Comparison of ENCODE assay signal across 12 cellular contexts in the genomic region with DNA sequence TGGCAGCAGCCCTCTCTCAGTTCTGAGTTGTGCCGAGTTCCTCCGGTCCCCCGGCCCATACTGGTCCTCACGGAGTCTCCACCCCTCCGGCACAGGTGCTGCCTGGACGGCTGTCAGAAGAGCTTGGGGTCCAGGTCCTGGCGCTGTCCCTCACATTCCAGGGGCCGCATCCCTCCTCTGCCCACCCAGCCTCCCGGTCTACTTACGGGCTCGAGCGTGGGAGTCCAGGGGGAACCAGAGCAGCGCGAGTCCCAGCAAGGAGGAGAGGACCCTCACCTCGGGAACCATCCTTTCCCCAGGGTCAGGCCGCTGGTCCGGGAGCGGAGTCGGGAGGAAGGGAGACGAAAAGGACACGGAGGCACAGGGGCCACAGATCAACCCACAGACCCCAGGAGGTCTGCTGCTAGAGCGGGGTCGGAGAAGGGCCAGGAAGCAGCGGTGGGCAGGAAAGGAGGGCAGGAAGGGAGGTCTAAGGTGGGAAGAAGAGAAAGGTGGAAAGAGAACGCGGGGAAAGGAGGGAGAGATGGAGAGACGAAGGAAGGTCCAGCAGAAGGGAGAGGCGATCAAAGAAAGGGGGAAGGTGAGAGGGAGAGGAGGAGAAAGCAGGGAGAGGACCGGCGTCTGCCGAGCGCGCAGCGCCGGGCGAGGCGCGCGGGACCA. TPM values are rescaled to one million over a fixed set of nuclear protein-coding genes. Genes with fewer than 3 reads are reported as not detected.
DNase-seq lines count a peak whose midpoint lies in the region; ATAC-seq and TF ChIP-seq lines count a peak whose summit lies in the region.
"Had no signal": no experiment of that assay in that cellular context is flagged by ENCODE, and none has a peak within 500 bp of the region (broad histone marks: within the 10 kb centered on the region; RNA-seq: fewer than 3 reads in every experiment).

No MANE protein-coding gene starts in this region.

- CTCF ChIA-PET in Caco-2 (lab: Charles Lee) = interaction anchor here (0.5 kb wide), 1 partner anchor 28 kb away, joined by 3 read pairs; no protein-coding TSS in a partner anchor

- H3K4me1 Mint-ChIP-seq in Caco-2 (ENCODE audit: low read depth, unreplicated experiment) (peaks cover 22% of the 10 kb centered on the region), T-helper 17 cell (peaks cover 23% of the 10 kb centered on the region)

- H3K27me3 Mint-ChIP-seq in Caco-2 (ENCODE audit: insufficient read depth, unreplicated experiment) = peaks cover 22% of the 10 kb centered on the region
- H3K27me3 Mint-ChIP-seq in T-helper 17 cell = peaks cover 67% of the 10 kb centered on the region

- H3K27me3 ChIP-seq in Caco-2 (replicated peaks; ENCODE audit: control insufficient read depth, insufficient read depth, low read length) (no peaks in the 10 kb centered on the region), iPS DF 6.9 (ENCODE audit: control insufficient read depth, insufficient read depth, low read length) (peaks cover 38% of the 10 kb centered on the region)

- no peaks in the 10 kb centered on the region for H3K9me3 ChIP-seq in Caco-2
- H3K9me3 ChIP-seq in T-helper 17 cell (ENCODE audit: control insufficient read depth, low read length, poor library complexity, severe bottlenecking) = no peaks in the 10 kb centered on the region
- H3K9me3 ChIP-seq in iPS DF 6.9 (ENCODE audit: control insufficient read depth, insufficient read depth, low read length) = no peaks in the 10 kb centered on the region
- H3K9me3 ChIP-seq: SJSA1 had no signal

- ATAC-seq in T-helper 17 cell (no peak), HG03378 (IDR thresholded peaks at IDR 0.05; ENCODE audit: unreplicated experiment) (no peak)

- H3K4me3 ChIP-seq in Caco-2 (ENCODE audit: low read depth, low read length) = peak overlapping the region; percentile 49
- H3K4me3 ChIP-seq in iPS DF 6.9 (ENCODE audit: low read length) = peak overlapping the region; percentile 44; the same call in 1 of the 2 replicates
- H3K4me3 ChIP-seq: SJSA1 had no signal

- intact Hi-C loops in Caco-2 (cut with micrococcal nuclease; ENCODE audit: unreplicated experiment) = no loop called here

- no CpG with 5 or more reads among the region's 39 CpGs for WGBS in iPS DF 6.9 (ENCODE audit: insufficient coverage, insufficient read length)

- DNase-seq in Caco-2 = no peak
- no peak for DNase-seq in T-helper 17 cell
- DNase-seq in iPS DF 6.9 (ENCODE audit: low read depth, low spot score) = no peak
- DNase-seq in retina = peak; percentile 41
- no peak for DNase-seq in caudate nucleus (lab: John Stamatoyannopoulos, UW)
- no peak for DNase-seq in GM13976 (ENCODE audit: low spot score)
- DNase-seq in AG08396 (ENCODE audit: low spot score) = no peak
- DNase-seq: activated CD4-positive, CD25-positive, alpha-beta regulatory T cell; NCI-H510A treated with DMSO at 0.1 percent for 48 hours had no signal

- no peak overlapping the region for H3K27ac ChIP-seq in iPS DF 6.9 (ENCODE audit: low read length)
- no peak overlapping the region for H3K27ac ChIP-seq in caudate nucleus (ENCODE audit: low read depth, low read length)
- H3K27ac ChIP-seq: SJSA1 had no signal

- no peak overlapping the region for H3K27ac Mint-ChIP-seq in Caco-2 (ENCODE audit: unreplicated experiment)
- H3K27ac Mint-ChIP-seq in T-helper 17 cell = no peak overlapping the region
- H3K27ac Mint-ChIP-seq: activated T-helper 2 cell treated with anti-CD3 and anti-CD28 coated beads, Interferon-gamma antibody, Interleukin-2, Interleukin-4, amounts not matched to agents 10 μg/mL and 5 μg/mL and 100 μg/mL, durations not matched to agents 14 hours and 24 hours and 36 hours had no signal

- no peaks in the 10 kb centered on the region for H3K9me3 Mint-ChIP-seq in Caco-2 (ENCODE audit: unreplicated experiment)
- H3K9me3 Mint-ChIP-seq: activated T-helper 2 cell treated with anti-CD3 and anti-CD28 coated beads, Interferon-gamma antibody, Interleukin-2, Interleukin-4, amounts not matched to agents 10 μg/mL and 5 μg/mL and 100 μg/mL, durations not matched to agents 14 hours and 24 hours and 36 hours had no signal

- H3K4me3 Mint-ChIP-seq in Caco-2 (ENCODE audit: unreplicated experiment) (peak overlapping the region; percentile 75), T-helper 17 cell (peak overlapping the region; percentile 77)

- H3K36me3 ChIP-seq in Caco-2 (ENCODE audit: control insufficient read depth, insufficient read depth, low read length) (no peaks in the 10 kb centered on the region), iPS DF 6.9 (ENCODE audit: control insufficient read depth, insufficient read depth, low read length) (no peaks in the 10 kb centered on the region)
- H3K36me3 ChIP-seq: SJSA1 had no signal

- H3K36me3 Mint-ChIP-seq in Caco-2 (ENCODE audit: insufficient read depth, unreplicated experiment) = no peaks in the 10 kb centered on the region
- H3K36me3 Mint-ChIP-seq in T-helper 17 cell (ENCODE audit: low read depth) = peaks cover 11% of the 10 kb centered on the region

- TF ChIP-seq CTCF in Caco-2 (IDR thresholded peaks at IDR 0.05; ENCODE audit: insufficient read depth in 1 of 2, low read depth in 1 of 2, low read length in 1 of 2, severe bottlenecking in 1 of 2, unreplicated experiment in 1 of 2) = no peak
- no peak for TF ChIP-seq CTCF in GM13976 (IDR thresholded peaks at IDR 0.05; ENCODE audit: borderline replicate concordance, control extremely low read depth, extremely low read depth, insufficient read depth, missing control alignments)

- H3K4me1 ChIP-seq in Caco-2 (peaks cover 13% of the 10 kb centered on the region), iPS DF 6.9 (ENCODE audit: control insufficient read depth, insufficient read depth, low read length) (peaks cover 3% of the 10 kb centered on the region; the same call in 1 of the 2 replicates)

- no TSS peak for BruUV-seq in Caco-2 (replicated peaks; lab: Mats Ljungman, UMichigan)

- POLR2A ChIA-PET in Caco-2 (lab: Charles Lee) = no interaction called here

- in situ Hi-C loops in GM13976 (cut with MboI; ENCODE audit: low sequenced_read_pairs, unreplicated experiment) = no loop called here

RNA-seq across cellular contexts. Expression of a gene that starts 0.5 kb away (rescaled TPM):
- total RNA-seq in Caco-2 (2022) (2.5 and 3.4 TPM in 2 replicates), T-helper 17 cell (not detected)
- total RNA-seq: activated T-helper 2 cell treated with anti-CD3 and anti-CD28 coated beads, Interferon-gamma antibody, Interleukin-2, Interleukin-4, amounts not matched to agents 10 μg/mL and 5 μg/mL and 100 μg/mL, durations not matched to agents 14 hours and 24 hours and 36 hours; SJSA1 had no signal

RNA-seq across cellular contexts. Expression of a gene that starts 17.9 kb away (rescaled TPM):
- total RNA-seq in Caco-2 (2022) (28.0 and 28.7 TPM in 2 replicates), T-helper 17 cell (10 to 100 TPM; 18.1 to 19.4 TPM)
